Comparison of ENCODE assay signal across 1 cellular context in the genomic region with DNA sequence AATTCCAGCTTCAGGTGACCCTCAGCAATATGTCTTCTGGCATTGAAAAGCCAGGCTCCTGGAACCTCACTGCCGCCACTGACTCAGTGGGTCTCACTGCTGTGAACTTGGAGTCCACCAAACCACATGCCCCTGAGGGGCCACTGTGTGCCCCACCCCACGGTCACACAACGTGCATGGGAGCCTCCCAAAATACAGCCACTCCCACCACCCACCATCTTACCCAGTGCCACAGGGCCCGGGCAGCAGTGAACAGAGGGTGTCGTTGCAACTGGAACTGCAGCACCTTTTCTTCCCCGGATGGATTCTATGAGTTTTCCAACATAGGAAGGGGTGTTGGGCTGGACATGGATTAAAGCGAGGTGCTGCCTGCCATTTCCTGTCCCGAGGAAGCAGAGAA.
TF ChIP-seq lines count a peak whose summit lies in the region.

No MANE protein-coding gene starts in this region.

TF ChIP-seq in H1, 55 proteins besides CTCF, POLR2A, EP300 and RAD21:
- TF ChIP-seq BRCA1 (IDR thresholded peaks at IDR 0.05; ENCODE audit: low read depth, low read length) = no peak
- TF ChIP-seq SUZ12 (IDR thresholded peaks at IDR 0.05; ENCODE audit: low read length) = no peak
- no peak for TF ChIP-seq SIX5 (IDR thresholded peaks at IDR 0.05; ENCODE audit: low read depth, low read length)
- no peak for TF ChIP-seq KDM1A (IDR thresholded peaks at IDR 0.05; ENCODE audit: borderline replicate concordance, low read length)
- no peak for TF ChIP-seq SIRT6 (IDR thresholded peaks at IDR 0.05; ENCODE audit: low read length)
- TF ChIP-seq SP1 (IDR thresholded peaks at IDR 0.05; ENCODE audit: low read depth, low read length) = no peak
- TF ChIP-seq RNF2 (IDR thresholded peaks at IDR 0.05; ENCODE audit: borderline replicate concordance, low read depth, low read length, missing control alignments, poor library complexity, severe bottlenecking) = no peak
- TF ChIP-seq, protein P1, sequence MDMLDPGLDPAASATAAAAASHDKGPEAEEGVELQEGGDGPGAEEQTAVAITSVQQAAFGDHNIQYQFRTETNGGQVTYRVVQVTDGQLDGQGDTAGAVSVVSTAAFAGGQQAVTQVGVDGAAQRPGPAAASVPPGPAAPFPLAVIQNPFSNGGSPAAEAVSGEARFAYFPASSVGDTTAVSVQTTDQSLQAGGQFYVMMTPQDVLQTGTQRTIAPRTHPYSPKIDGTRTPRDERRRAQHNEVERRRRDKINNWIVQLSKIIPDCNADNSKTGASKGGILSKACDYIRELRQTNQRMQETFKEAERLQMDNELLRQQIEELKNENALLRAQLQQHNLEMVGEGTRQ (IDR thresholded peaks at IDR 0.05; ENCODE audit: low read length) = no peak
- no peak for TF ChIP-seq EZH2 (IDR thresholded peaks at IDR 0.05; ENCODE audit: low read depth, low read length, severe bottlenecking)
- TF ChIP-seq SIN3A (conservative IDR thresholded peaks at IDR 0.05 in 1 of 2, IDR thresholded peaks at IDR 0.05 in 1 of 2; ENCODE audit: low read depth in 1 of 2, low read length in 2 of 2) = no peak
- TF ChIP-seq KDM4A (IDR thresholded peaks at IDR 0.05; ENCODE audit: low read depth, low read length, severe bottlenecking) = no peak
- no peak for TF ChIP-seq HDAC2 (IDR thresholded peaks at IDR 0.05; ENCODE audit: borderline replicate concordance in 1 of 2, low read depth in 2 of 2, low read length in 2 of 2)
- no peak for TF ChIP-seq NANOG (IDR thresholded peaks at IDR 0.05; ENCODE audit: insufficient read depth, low read depth, low read length, poor library complexity, severe bottlenecking)
- TF ChIP-seq TBP (IDR thresholded peaks at IDR 0.05; ENCODE audit: low read depth, low read length) = no peak
- TF ChIP-seq POLR2AphosphoS5 (IDR thresholded peaks at IDR 0.05; ENCODE audit: low read depth, low read length) = no peak
- no peak for TF ChIP-seq SP4 (IDR thresholded peaks at IDR 0.05; ENCODE audit: low read length)
- TF ChIP-seq CTBP2 (IDR thresholded peaks at IDR 0.05; ENCODE audit: borderline replicate concordance, insufficient read depth, insufficient read length, low read length) = no peak
- TF ChIP-seq ASH2L (IDR thresholded peaks at IDR 0.05; ENCODE audit: low read length) = no peak
- no peak for TF ChIP-seq RXRA (IDR thresholded peaks at IDR 0.05; ENCODE audit: insufficient read depth, low read depth, low read length)
TF ChIP-seq in H1: peak in this region for 0.
